In genomic region chr17:68600881-68601564, GRCh38 we compare ENCODE assay signal across 8 cellular contexts. TPM values are rescaled to one million over a fixed set of nuclear protein-coding genes. Genes with fewer than 3 reads are reported as not detected.
DNase-seq lines count a peak whose midpoint lies in the region; ATAC-seq, FAIRE-seq and TF ChIP-seq lines count a peak whose summit lies in the region.

TSS of gene FAM20A (minus strand) at chr17:68601367. CDS start at chr17:68600666, 701 bp downstream.

- H3K18ac ChIP-seq in IMR-90 (ENCODE audit: low read depth, low read length), result no peak within 1 kb of the TSS

- no peak within 1 kb of the TSS for H4K91ac ChIP-seq in IMR-90 (ENCODE audit: insufficient read depth, low read depth, low read length)

- H2BK120ac ChIP-seq in IMR-90 (ENCODE audit: low read depth, low read length), result no peak within 1 kb of the TSS

- H2BK15ac ChIP-seq in IMR-90 (ENCODE audit: low read depth, low read length), result no peak within 1 kb of the TSS

- no peaks in the 10 kb centered on the region for H4K20me1 ChIP-seq in IMR-90 (ENCODE audit: insufficient read depth, low read length)

- no peak for TF ChIP-seq EP300 in A549 (IDR thresholded peaks at IDR 0.05)

- no peak for FAIRE-seq in A549 (lab: Jason Lieb, UNC)

- in situ Hi-C loops in IMR-90 (cut with MboI; ENCODE audit: low sequenced_read_pairs) (no loop called here), astrocyte of the spinal cord (cut with HindIII; ENCODE audit: low sequenced_read_pairs) (no loop called here)

- H3K27me3 ChIP-seq in IMR-90 (ENCODE audit: control insufficient read depth, insufficient read depth, low read length) (peaks cover 51% of the 10 kb centered on the region), skeletal muscle tissue (ENCODE audit: control insufficient read depth in 3 of 3, insufficient read depth in 3 of 3, low read length in 3 of 3) (peaks cover 9 to 24% (median 22%) of the 10 kb centered on the region in 3 donors)

- H3K4me1 ChIP-seq in A549 (peaks cover 5% of the 10 kb centered on the region; the same call in 1 of the 3 replicates), IMR-90 (ENCODE audit: control insufficient read depth, insufficient read depth, low read length) (no peaks in the 10 kb centered on the region; the same call in 1 of the 2 replicates), skeletal muscle tissue (ENCODE audit: control insufficient read depth in 3 of 3, insufficient read depth in 3 of 3, low read length in 3 of 3) (peaks cover 11 to 19% (median 12%) of the 10 kb centered on the region in 3 donors)

- no peak within 1 kb of the TSS for H2BK5ac ChIP-seq in IMR-90 (ENCODE audit: low read depth, low read length, poor library complexity, severe bottlenecking)

- TF ChIP-seq POLR2A in A549 (IDR thresholded peaks at IDR 0.05; ENCODE audit: low read length), result no peak
- TF ChIP-seq POLR2A in IMR-90 (IDR thresholded peaks at IDR 0.05; ENCODE audit: low read depth, low read length), result no peak

- WGBS in A549 (ENCODE audit: missing lambda C conversion rate), result 10% methylated on average over 25 of the region's 77 CpGs
- 6% methylated on average over 11 of the region's 77 CpGs; no CpG with 5 or more reads in 1 of the 2 experiments for WGBS in IMR-90 (ENCODE audit: extremely low coverage in 2 of 2, insufficient read length in 1 of 2), 2 experiments

- ATAC-seq in A549 (peak; percentile 57 to 61), IMR-90 (ENCODE audit: low read depth) (peak; percentile 21; the same call in 1 of the 2 replicates), GM21717 (IDR thresholded peaks at IDR 0.05; ENCODE audit: unreplicated experiment) (no peak), HG02763 (IDR thresholded peaks at IDR 0.05; ENCODE audit: unreplicated experiment) (no peak)

- BruUV-seq in IMR-90 (replicated peaks; lab: Mats Ljungman, UMichigan), result no TSS peak

- no peak within 1 kb of the TSS for H2BK20ac ChIP-seq in IMR-90 (ENCODE audit: low read depth, low read length)

- H3K14ac ChIP-seq in IMR-90 (replicated peaks; ENCODE audit: low read depth, low read length), result no peak within 1 kb of the TSS

- TF ChIP-seq CTCF in A549 (IDR thresholded peaks at IDR 0.05) (no peak), IMR-90 (conservative IDR thresholded peaks at IDR 0.05; ENCODE audit: low read depth, low read length) (no peak), astrocyte of the spinal cord (IDR thresholded peaks at IDR 0.05; ENCODE audit: low read depth, low read length) (no peak)

- no peak within 1 kb of the TSS for H3K9ac ChIP-seq in IMR-90 (ENCODE audit: low read depth, low read length)
- peak within 1 kb of the TSS; percentile 57 to 74 (median 69) for H3K9ac ChIP-seq in skeletal muscle tissue (ENCODE audit: low read depth in 1 of 3, low read length in 3 of 3)

- H4K5ac ChIP-seq in IMR-90 (ENCODE audit: low read depth, low read length), result no peak within 1 kb of the TSS

- H2AK9ac ChIP-seq in IMR-90 (replicated peaks; ENCODE audit: low read depth, low read length, poor library complexity), result no peak within 1 kb of the TSS

- H3K79me1 ChIP-seq in IMR-90 (ENCODE audit: low read depth in 1 of 2, low read length in 2 of 2), result no peaks in the 10 kb centered on the region

- H3K36me3 ChIP-seq in IMR-90 (ENCODE audit: control insufficient read depth, insufficient read depth, low read length) (no peaks in the 10 kb centered on the region), skeletal muscle tissue (ENCODE audit: control insufficient read depth in 3 of 3, insufficient read depth in 3 of 3, low read length in 3 of 3) (no peaks in the 10 kb centered on the region)

- H3K9me3 ChIP-seq in A549 (no peaks in the 10 kb centered on the region), IMR-90 (ENCODE audit: control insufficient read depth, insufficient read depth, low read length) (0 out of 2 replicates have a peak, but pooled peaks cover 1% of the 10 kb centered on the region), skeletal muscle tissue (ENCODE audit: control insufficient read depth in 3 of 3, low read length in 3 of 3) (no peaks in the 10 kb centered on the region)

- no peaks in the 10 kb centered on the region for H3K9me1 ChIP-seq in IMR-90 (ENCODE audit: insufficient read depth, low read length)

- peak within 1 kb of the TSS in 1 of 2 experiments; percentile 63; a peak in 3 of 6 replicates for H3K27ac ChIP-seq in A549
- H3K27ac ChIP-seq in IMR-90 (ENCODE audit: insufficient read depth, low read length), result no peak within 1 kb of the TSS
- peak within 1 kb of the TSS; percentile 79 for H3K27ac ChIP-seq in skeletal muscle tissue (ENCODE audit: low read depth, low read length)

- dilution Hi-C loops in IMR-90 (cut with HindIII; ENCODE audit: low sequenced_read_pairs, unreplicated experiment), result no loop called here

- no peak within 1 kb of the TSS for H3K23ac ChIP-seq in IMR-90 (ENCODE audit: low read depth, low read length)

- TF ChIP-seq RAD21 in A549 (conservative IDR thresholded peaks at IDR 0.05 in 1 of 2, IDR thresholded peaks at IDR 0.05 in 1 of 2), result no peak
- no peak for TF ChIP-seq RAD21 in IMR-90 (IDR thresholded peaks at IDR 0.05; ENCODE audit: low read length)

- POLR2A ChIA-PET in A549 (lab: Yijun Ruan, JAX) (no interaction called here), IMR-90 (lab: Charles Lee; ENCODE audit: unreplicated experiment) (interaction anchor here (0.5 kb wide), 1 partner anchor 14 kb away, joined by 6 read pairs; no protein-coding TSS in a partner anchor)

- no peak within 1 kb of the TSS for H3K4ac ChIP-seq in IMR-90 (ENCODE audit: low read depth, low read length)

- CTCF ChIA-PET in A549 (lab: Yijun Ruan, JAX), result interaction anchor here (0.7 to 2.5 kb wide), 8 partner anchors 8 to 77 kb away, joined by 3 to 6 read pairs (median 4); no protein-coding TSS in a partner anchor
- CTCF ChIA-PET in IMR-90 (lab: Yijun Ruan, JAX), result interaction anchor here (0.5 kb wide), 1 partner anchor 14 kb away, joined by 3 read pairs; no protein-coding TSS in a partner anchor

- peak within 1 kb of the TSS; percentile 52 for H2AFZ ChIP-seq in IMR-90 (replicated peaks; ENCODE audit: low read length, poor library complexity)

- intact Hi-C loops in IMR-90 (cut with micrococcal nuclease), result no loop called here

- no peak within 1 kb of the TSS for H4K8ac ChIP-seq in IMR-90 (ENCODE audit: low read depth in 2 of 2, low read length in 2 of 2)

- peak within 1 kb of the TSS; percentile 100 for H3K4me2 ChIP-seq in A549
- peak within 1 kb of the TSS; percentile 70; the same call in 1 of the 2 replicates for H3K4me2 ChIP-seq in IMR-90 (ENCODE audit: low read depth, low read length)

- H2AK5ac ChIP-seq in IMR-90 (ENCODE audit: low read depth, low read length), result no peak within 1 kb of the TSS

- H3K56ac ChIP-seq in IMR-90 (ENCODE audit: extremely low read depth, insufficient read depth, low read length), result no peak within 1 kb of the TSS

- DNase-seq in A549 (ENCODE audit: low read depth in 1 of 2, low spot score in 1 of 2), result peak; percentile 24 to 45
- DNase-seq in IMR-90, result no peak
- DNase-seq in astrocyte of the spinal cord (ENCODE audit: low read depth, low spot score), result no peak
- peak; percentile 53 for DNase-seq in iPS-NIHi7 (ENCODE audit: extremely low spot score)
- no peak for DNase-seq in NCI-H187 (lab: John Stamatoyannopoulos, UW)

- H3K4me3 ChIP-seq in A549 (peak within 1 kb of the TSS; percentile 64), IMR-90 (ENCODE audit: insufficient read depth, low read depth, low read length) (peak within 1 kb of the TSS; percentile 2; the same call in 1 of the 2 replicates), astrocyte of the spinal cord (ENCODE audit: low read depth, low read length) (peak within 1 kb of the TSS; percentile 3), skeletal muscle tissue (ENCODE audit: low read length in 3 of 3) (peak within 1 kb of the TSS; percentile 66 to 69 (median 67))

TF ChIP-seq in A549, 52 proteins besides CTCF, POLR2A, EP300 and RAD21 (continues in another document):
- TF ChIP-seq GATA3 (IDR thresholded peaks at IDR 0.05; ENCODE audit: borderline replicate concordance) (no peak), CHD4 (IDR thresholded peaks at IDR 0.05; ENCODE audit: borderline replicate concordance) (no peak), E2F6 (IDR thresholded peaks at IDR 0.05; ENCODE audit: borderline replicate concordance, low read depth) (no peak), SREBF2 (IDR thresholded peaks at IDR 0.05) (no peak)

TF ChIP-seq in IMR-90, 13 proteins besides CTCF, POLR2A, EP300 and RAD21 (continues in another document):
- TF ChIP-seq RCOR1 (IDR thresholded peaks at IDR 0.05; ENCODE audit: insufficient replicate concordance, low read length) (no peak), FOS (IDR thresholded peaks at IDR 0.05; ENCODE audit: low read depth, low read length) (no peak), RFX5 (IDR thresholded peaks at IDR 0.05; ENCODE audit: low read depth, low read length) (no peak), MXI1 (IDR thresholded peaks at IDR 0.05; ENCODE audit: borderline replicate concordance, low read depth, low read length) (no peak), CEBPB (IDR thresholded peaks at IDR 0.05; ENCODE audit: low read depth, low read length) (no peak), NFE2L2 (IDR thresholded peaks at IDR 0.05; ENCODE audit: low read depth, low read length) (no peak), MAZ (IDR thresholded peaks at IDR 0.05; ENCODE audit: borderline replicate concordance, low read depth, low read length) (no peak), ELK1 (IDR thresholded peaks at IDR 0.05; ENCODE audit: borderline replicate concordance, low read depth, low read length) (no peak), BHLHE40 (IDR thresholded peaks at IDR 0.05; ENCODE audit: low read depth, low read length) (no peak), CHD1 (IDR thresholded peaks at IDR 0.05; ENCODE audit: low read depth, low read length) (no peak)

RNA-seq across cellular contexts. Expression of gene FAM20A, which starts in this region (rescaled TPM):
- polyA plus RNA-seq in A549 (2011; rRNA removed), result 0.05 TPM in 1 of 2 replicates, not detected in the other
- polyA plus RNA-seq in A549 (2012; cell fraction: cytosol; rRNA removed), result 0.01 TPM in 2 replicates
- polyA plus RNA-seq in A549 (2012; cell fraction: nucleus; rRNA removed), result 0.04 TPM in 1 of 2 replicates, not detected in the other
- polyA plus RNA-seq in A549 (2017; fragmentation: RNase III; extraction: RNeasy Plus Mini Kit Qiagen cat#74134 plus additional on column Dnase treatment), result 0.03 to 0.09 TPM in 2 of 3 replicates, not detected in the other
- polyA minus RNA-seq in A549 (2011; rRNA and poly(A)+ RNA removed), result not detected in 2 replicates
- total RNA-seq in IMR-90 (2012; rRNA removed), result not detected in 2 replicates
- not detected in 2 replicates for polyA plus RNA-seq in IMR-90 (2012; rRNA removed)
- not detected in 2 replicates for polyA plus RNA-seq in IMR-90 (2012; cell fraction: cytosol; rRNA removed)
- polyA plus RNA-seq in IMR-90 (2012; cell fraction: nucleus; rRNA removed; ENCODE audit: low replicate concordance), result not detected in 2 replicates
- total RNA-seq in skeletal muscle tissue, result 5.2 TPM

Comparison
In these comparisons a context has a peak if more than half of its experiments do, and no peak if none do; other contexts are left out.
1. Peak in DNase-seq, ATAC-seq, H3K4me3 ChIP-seq and H3K4me2 ChIP-seq in A549; RNA of the gene not detected or under 1 TPM.
2. Peak in ATAC-seq, H3K4me3 ChIP-seq and H3K4me2 ChIP-seq in IMR-90; RNA of the gene not detected or under 1 TPM.
3. H3K4me3 ChIP-seq: peak in every context shown above with its lines; median percentile 67 in skeletal muscle tissue; 64 in A549; 3 in astrocyte of the spinal cord; 2 in IMR-90.